In the genomic region with DNA sequence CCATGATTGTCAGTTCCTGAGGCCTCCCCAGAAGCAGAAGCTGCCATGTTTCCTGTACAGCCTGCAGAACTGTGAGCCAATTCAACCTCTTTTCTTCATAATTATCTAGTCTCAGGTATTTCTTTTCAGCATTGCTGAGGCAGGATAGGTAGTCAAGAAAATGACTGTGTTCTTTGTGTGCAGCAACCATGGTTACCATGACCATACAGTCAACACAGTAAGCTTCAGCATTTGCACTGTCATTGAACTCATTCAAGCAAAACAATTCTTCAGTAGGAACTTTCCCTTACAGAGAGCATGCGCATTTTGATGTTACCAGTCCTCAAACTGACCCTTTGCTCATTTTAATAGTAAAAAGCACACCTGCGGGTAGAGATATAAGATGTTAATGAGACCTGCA, we compare ENCODE assay signal across 20 cellular contexts.
DNase-seq lines count a peak whose midpoint lies in the region; ATAC-seq, FAIRE-seq and TF ChIP-seq lines count a peak whose summit lies in the region.
"Had no signal": no experiment of that assay in that cellular context is flagged by ENCODE, and none has a peak within 500 bp of the region (broad histone marks: within the 10 kb centered on the region; RNA-seq: fewer than 3 reads in every experiment).

No MANE protein-coding gene starts in this region.

- no peak for ATAC-seq in HG03280 (IDR thresholded peaks at IDR 0.05; ENCODE audit: unreplicated experiment)
- ATAC-seq: SK-N-SH treated with all-trans-retinoic acid at 6 μM for 48 hours had no signal

- no peaks in the 10 kb centered on the region for H3K36me3 ChIP-seq in bronchial epithelial cell (ENCODE audit: control insufficient read depth, insufficient read depth, low read length)
- H3K36me3 ChIP-seq: HAP-1 had no signal

- DNase-seq in M059J (ENCODE audit: low read depth) (peak; percentile 53), bronchial epithelial cell (ENCODE audit: low read depth) (peak; percentile 1), left kidney (ENCODE audit: low read depth, low spot score) (peak; percentile 42), germinal center (ENCODE audit: low spot score) (no peak), urothelium cell line (ENCODE audit: low spot score) (no peak), NCI-H146 (lab: John Stamatoyannopoulos, UW) (no peak)
- DNase-seq: ACHN; C1 segment of cervical spinal cord; CD8-positive, alpha-beta memory T cell; DMS79; KBM-7; NCI-H1105 treated with DMSO at 0.1 percent for 48 hours; NCI-H1694 treated with DMSO at 0.1 percent for 48 hours; RPMI8226; SIG-M5 had no signal

- FAIRE-seq in bronchial epithelial cell (lab: Jason Lieb, UNC) (no peak), urothelium cell line (lab: Jason Lieb, UNC) (no peak)
- FAIRE-seq: GM12892, GM18507 had no signal

- no peaks in the 10 kb centered on the region for H3K27me3 ChIP-seq in bronchial epithelial cell (ENCODE audit: control insufficient read depth, insufficient read depth, low read length)

- no peak overlapping the region for H3K4me3 ChIP-seq in bronchial epithelial cell (ENCODE audit: low read depth, low read length)
- H3K4me3 ChIP-seq: HAP-1 had no signal

- no peak for TF ChIP-seq CTCF in bronchial epithelial cell (IDR thresholded peaks at IDR 0.05; ENCODE audit: insufficient read depth, low read length, severe bottlenecking)

Comparison
In these comparisons a context has a peak if more than half of its experiments do, and no peak if none do; other contexts are left out.
1. DNase-seq: peak in M059J (single experiment), bronchial epithelial cell (single experiment) and left kidney (single experiment); none in germinal center (single experiment), urothelium cell line (single experiment) and NCI-H146 (single experiment).